ENCODE assay signal across 9 cellular contexts in the genomic region with DNA sequence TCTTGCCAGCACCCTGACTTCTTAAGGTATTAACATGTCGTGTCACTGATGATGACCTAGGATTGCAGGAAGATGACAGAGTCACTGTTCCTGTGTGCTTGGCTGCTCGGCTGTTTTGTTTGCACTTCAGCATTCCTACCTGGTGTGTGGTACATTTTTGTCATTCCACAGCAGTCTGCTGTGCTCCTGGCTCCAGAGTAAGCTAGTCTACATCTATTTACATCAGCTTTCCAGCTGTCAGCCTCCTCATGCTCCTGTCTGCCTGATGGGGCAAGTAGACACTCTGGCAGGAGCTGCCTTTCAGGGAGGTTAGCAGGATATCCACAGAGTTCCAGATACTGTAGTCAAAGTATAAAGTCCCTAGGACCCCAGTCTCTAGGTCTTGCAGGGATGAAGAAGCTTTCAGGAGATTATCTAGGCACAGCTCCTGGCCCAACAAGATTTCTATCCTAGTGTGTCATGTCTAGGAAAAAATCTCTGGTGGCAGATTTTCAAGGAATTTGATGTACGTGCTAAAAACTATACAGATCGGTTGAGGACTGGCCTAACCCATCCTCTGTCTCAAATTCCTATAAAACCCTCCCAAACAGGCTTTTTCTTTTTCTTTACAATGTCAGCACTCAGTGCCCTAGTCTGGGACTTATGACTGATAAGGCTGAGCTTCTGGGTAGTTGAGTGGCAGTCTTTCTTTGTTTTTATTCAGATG. TPM values are rescaled to one million over a fixed set of nuclear protein-coding genes. Genes with fewer than 3 reads are reported as not detected.
DNase-seq lines count a peak whose midpoint lies in the region; ATAC-seq, FAIRE-seq and TF ChIP-seq lines count a peak whose summit lies in the region.
"Had no signal": no experiment of that assay in that cellular context is flagged by ENCODE, and none has a peak within 500 bp of the region (broad histone marks: within the 10 kb centered on the region; RNA-seq: fewer than 3 reads in every experiment).

No MANE protein-coding gene starts in this region.

- peaks cover 98% of the 10 kb centered on the region for H3K4me1 ChIP-seq in Panc1 (ENCODE audit: control insufficient read depth, insufficient read depth, low read length)
- H3K4me1 ChIP-seq in esophagus squamous epithelium: peaks cover 16 to 69% (median 50%) of the 10 kb centered on the region in 3 donors

- H3K27ac ChIP-seq in Panc1 (ENCODE audit: low read length) (peak overlapping the region; percentile 100), esophagus squamous epithelium (peak overlapping the region; percentile 53 to 83 (median 80))

- H3K4me3 ChIP-seq in AG09309 (ENCODE audit: control insufficient read depth, low read depth, low read length) (no peak overlapping the region), Panc1 (ENCODE audit: low read depth in 2 of 2, low read length in 2 of 2) (peak overlapping the region in 1 of 2 experiments; percentile 15; a peak in 2 of 4 replicates), esophagus squamous epithelium (no peak overlapping the region)

- H3K9me3 Mint-ChIP-seq in nephron: no peaks in the 10 kb centered on the region

- H3K36me3 Mint-ChIP-seq in nephron (ENCODE audit: low read depth): no peaks in the 10 kb centered on the region

- H3K4me3 Mint-ChIP-seq in nephron: peak overlapping the region in 2 of 3 experiments; percentile 34 to 83

- no TSS peak for BruUV-seq in Panc1 (replicated peaks; lab: Mats Ljungman, UMichigan)

- CTCF ChIA-PET in Panc1 (lab: Charles Lee): interaction anchor here (0.6 to 2.4 kb wide), 4 partner anchors 36 to 893 kb away, joined by 3 to 9 read pairs (median 4); no protein-coding TSS in a partner anchor

- H3K27me3 ChIP-seq in Panc1 (ENCODE audit: control insufficient read depth, insufficient read depth, low read length): no peaks in the 10 kb centered on the region
- H3K27me3 ChIP-seq in esophagus squamous epithelium: no peaks in the 10 kb centered on the region

- ATAC-seq in Panc1 (peak; percentile 96), HG03045 (IDR thresholded peaks at IDR 0.05; ENCODE audit: unreplicated experiment) (no peak)

- intact Hi-C loops in Panc1 (cut with micrococcal nuclease; ENCODE audit: unreplicated experiment): loop anchor here (5.0 to 10.0 kb wide), 2 partner anchors 34 to 86 kb away; a partner anchor contains a TSS
- intact Hi-C loops in esophagus squamous epithelium (cut with DNase I): no loop called here

- H3K36me3 ChIP-seq in Panc1 (ENCODE audit: control insufficient read depth, insufficient read depth, low read length) (no peaks in the 10 kb centered on the region), esophagus squamous epithelium (no peaks in the 10 kb centered on the region)

- peaks cover 71% of the 10 kb centered on the region for H3K4me1 Mint-ChIP-seq in nephron

- H3K9me3 ChIP-seq in Panc1 (ENCODE audit: control insufficient read depth, insufficient read depth, low read depth, low read length) (no peaks in the 10 kb centered on the region), esophagus squamous epithelium (no peaks in the 10 kb centered on the region)

- peak; percentile 61 for DNase-seq in AG09309 (ENCODE audit: low read depth)
- peak; percentile 98 for DNase-seq in Panc1 (ENCODE audit: low read depth, low spot score)
- DNase-seq in esophagus squamous epithelium (lab: John Stamatoyannopoulos, UW): no peak
- DNase-seq in DMS79 treated with DMSO at 0.1 percent for 48 hours (lab: John Stamatoyannopoulos, UW): no peak
- no peak for DNase-seq in D721Med (ENCODE audit: insufficient read length, low spot score)
- DNase-seq in NCI-H1092 treated with DMSO at 0.1 percent for 48 hours (lab: John Stamatoyannopoulos, UW): no peak
- DNase-seq: NCI-H2081 treated with DMSO at 0.1 percent for 48 hours had no signal

- peak overlapping the region; percentile 89 to 96 (median 93) for H3K27ac Mint-ChIP-seq in nephron

- no peak for FAIRE-seq in D721Med (lab: Jason Lieb, UNC)

- POLR2A ChIA-PET in Panc1 (lab: Charles Lee): interaction anchor here (0.7 to 1.6 kb wide), 3 partner anchors 8 to 23 kb away, joined by 3 to 6 read pairs (median 3); no protein-coding TSS in a partner anchor

- TF ChIP-seq CTCF in AG09309 (IDR thresholded peaks at IDR 0.05; ENCODE audit: control insufficient read depth, insufficient read depth, low read depth, low read length, missing control alignments): no peak
- no peak for TF ChIP-seq CTCF in Panc1 (IDR thresholded peaks at IDR 0.05)
- no peak for TF ChIP-seq CTCF in esophagus squamous epithelium (IDR thresholded peaks at IDR 0.05)
- no peak for TF ChIP-seq CTCF in nephron (IDR thresholded peaks at IDR 0.05; ENCODE audit: unreplicated experiment in 3 of 3)
- no peak for TF ChIP-seq CTCF in D721Med (IDR thresholded peaks at IDR 0.05; ENCODE audit: insufficient read depth, missing control alignments)

- no peak for TF ChIP-seq POLR2A in esophagus squamous epithelium (IDR thresholded peaks at IDR 0.05)

- in situ Hi-C loops in Panc1 (cut with HindIII; ENCODE audit: low pct_unique_long_range_greater_than_20kb, low sequenced_read_pairs): no loop called here

- H3K27me3 Mint-ChIP-seq in nephron (ENCODE audit: low read depth): no peaks in the 10 kb centered on the region

- WGBS in esophagus squamous epithelium, 2 donors: 26 to 37% methylated on average over 4 of the region's 4 CpGs

RNA-seq across cellular contexts. Expression of a gene that starts 28.5 kb away (rescaled TPM):
- total RNA-seq in Panc1 (2021; ENCODE audit: unreplicated experiment) (49.9 TPM), esophagus squamous epithelium (10 to 100 TPM in 1 of 4 donors, 1 to 10 TPM in 3; 5.1 to 16.0 (median 8.6) TPM)
- 30.4 TPM for polyA plus RNA-seq in Panc1 (2012; ENCODE audit: insufficient read length)

Comparison
In these comparisons a context has a peak if more than half of its experiments do, and no peak if none do; other contexts are left out.
1. DNase-seq: peak in AG09309 (single experiment) and Panc1 (single experiment); none in esophagus squamous epithelium (single experiment), DMS79 treated with DMSO at 0.1 percent for 48 hours (single experiment), D721Med (single experiment) and NCI-H1092 treated with DMSO at 0.1 percent for 48 hours (single experiment).